Comparison of ENCODE assay signal across 23 cellular contexts in the genomic region with DNA sequence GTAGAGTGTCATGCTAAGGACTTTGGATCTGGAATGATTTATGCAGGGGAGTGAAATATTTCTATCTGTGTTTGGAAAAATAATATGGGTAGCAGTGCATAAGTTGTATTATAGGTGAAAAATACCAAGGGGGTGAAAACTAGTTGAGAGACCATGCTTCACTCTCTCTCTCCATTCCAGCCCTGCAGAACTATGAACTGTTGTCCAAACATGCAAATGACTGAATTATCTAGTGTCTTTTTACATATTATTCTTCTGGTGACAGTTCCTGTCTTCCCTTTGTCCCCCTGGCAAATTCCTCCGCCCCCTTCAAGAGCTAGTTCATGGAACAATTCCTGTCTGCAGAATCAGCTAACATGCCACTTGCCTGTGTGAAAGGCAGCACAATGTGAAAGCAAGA. TPM values are rescaled to one million over a fixed set of nuclear protein-coding genes. Genes with fewer than 3 reads are reported as not detected.
"Had no signal": no experiment of that assay in that cellular context is flagged by ENCODE, and none has a peak within 500 bp of the region (broad histone marks: within the 10 kb centered on the region; RNA-seq: fewer than 3 reads in every experiment).

No MANE protein-coding gene starts in this region.

- H3K4me3 ChIP-seq: ascending aorta, pancreas, right lobe of liver, spleen, thoracic aorta, upper lobe of right lung had no signal

- DNase-seq: activated CD4-positive, alpha-beta T cell treated with anti-CD3 and anti-CD28 coated beads, Interleukin-2, amount 50 U/mL, for 4 hours; activated effector memory CD4-positive, alpha-beta T cell treated with anti-CD3 and anti-CD28 coated beads, Interleukin-2, amount 50 U/mL, for 16 hours; activated naive CD4-positive, alpha-beta T cell treated with anti-CD3 and anti-CD28 coated beads, Interleukin-2, amount 50 U/mL, for 16 hours; activated T-cell treated with anti-CD3 and anti-CD28 coated beads, Interleukin-2, amount 50 U/mL, for 72 hours; dermis blood vessel endothelial cell; hypothalamus; islet precursor cell; naive B cell; pancreas; right lobe of liver; spleen; stimulated activated naive B cell treated with anti-CD40 and anti-IgM and Interleukin-4, amounts not matched to agents 10 μg/mL and 1 μg/mL and 100 μg/mL, for 72 hours; T-helper 2 cell; upper lobe of right lung had no signal

- ATAC-seq: activated T-cell treated with anti-CD3 and anti-CD28 coated beads, Interleukin-2, amount 50 U/mL, for 72 hours; left lobe of liver; right lobe of liver; stimulated activated naive B cell treated with anti-CD40 and anti-IgM and Interleukin-4, amounts not matched to agents 10 μg/mL and 1 μg/mL and 100 μg/mL, for 72 hours; upper lobe of right lung had no signal

- H3K27me3 ChIP-seq: ascending aorta, foreskin keratinocyte, pancreas, upper lobe of right lung had no signal

- FAIRE-seq: pancreas had no signal

- H3K9me3 ChIP-seq: pancreas, right lobe of liver, thoracic aorta had no signal

- H3K36me3 ChIP-seq: ascending aorta, pancreas, right lobe of liver, spleen, thoracic aorta, upper lobe of right lung had no signal

- H3K4me1 ChIP-seq: ascending aorta, foreskin keratinocyte, pancreas, right lobe of liver, upper lobe of right lung had no signal

- H3K27ac ChIP-seq: ascending aorta, foreskin keratinocyte, pancreas, right lobe of liver, spleen, thoracic aorta, upper lobe of right lung had no signal

RNA-seq across cellular contexts. Expression of gene PF4, which starts 2.4 kb away (rescaled TPM):
- total RNA-seq: activated CD8-positive, alpha-beta memory T cell treated with anti-CD3 and anti-CD28 coated beads for 36 hours; activated T-cell treated with anti-CD3 and anti-CD28 coated beads, Interleukin-2, amount 50 U/mL, for 72 hours; dermis blood vessel endothelial cell; fibroblast of lung; foreskin keratinocyte; lung microvascular endothelial cell; neural crest cell; pancreas; thoracic aorta had no signal
- polyA plus RNA-seq: fibroblast of lung, foreskin keratinocyte had no signal

RNA-seq across cellular contexts. Expression of gene PPBP, which starts 8.6 kb away (rescaled TPM):
- total RNA-seq: activated CD8-positive, alpha-beta memory T cell treated with anti-CD3 and anti-CD28 coated beads for 36 hours; activated T-cell treated with anti-CD3 and anti-CD28 coated beads, Interleukin-2, amount 50 U/mL, for 72 hours; ascending aorta; dermis blood vessel endothelial cell; fibroblast of lung; foreskin keratinocyte; lung microvascular endothelial cell; neural crest cell; thoracic aorta had no signal
- polyA plus RNA-seq: fibroblast of lung, foreskin keratinocyte, pancreas had no signal

RNA-seq across cellular contexts. Expression of gene CXCL5, which starts 19.1 kb away (rescaled TPM):
- total RNA-seq: activated CD8-positive, alpha-beta memory T cell treated with anti-CD3 and anti-CD28 coated beads for 36 hours; activated T-cell treated with anti-CD3 and anti-CD28 coated beads, Interleukin-2, amount 50 U/mL, for 72 hours; ascending aorta; cerebellum; left lobe of liver had no signal

RNA-seq across cellular contexts. Expression of gene CXCL3, which starts 59.1 kb away (rescaled TPM):
- total RNA-seq: activated CD8-positive, alpha-beta memory T cell treated with anti-CD3 and anti-CD28 coated beads for 36 hours; activated T-cell treated with anti-CD3 and anti-CD28 coated beads, Interleukin-2, amount 50 U/mL, for 72 hours; ascending aorta; left lobe of liver had no signal
